ENCODE assay signal across 2 cellular contexts in genomic region chr10:29408847-29409240, GRCh38.
TF ChIP-seq lines count a peak whose summit lies in the region.

No MANE protein-coding gene starts in this region.

TF ChIP-seq in SK-N-SH, 30 proteins besides CTCF, POLR2A, EP300 and RAD21 (continued from another document):
- TF ChIP-seq YY1 (IDR thresholded peaks at IDR 0.05; ENCODE audit: low read depth) (no peak), USF1 (IDR thresholded peaks at IDR 0.05; ENCODE audit: borderline replicate concordance, low read depth) (no peak), ZBTB33 (IDR thresholded peaks at IDR 0.05; ENCODE audit: borderline replicate concordance, low read depth) (no peak), IRF3 (IDR thresholded peaks at IDR 0.05; ENCODE audit: low read depth, low read length) (no peak), EZH2phosphoT487 (IDR thresholded peaks at IDR 0.05; ENCODE audit: borderline replicate concordance, low read depth) (no peak), TAF1 (IDR thresholded peaks at IDR 0.05; ENCODE audit: borderline replicate concordance, low read depth, low read length) (no peak), TEAD4 (IDR thresholded peaks at IDR 0.05; ENCODE audit: borderline replicate concordance, insufficient read depth) (no peak), MAX (IDR thresholded peaks at IDR 0.05; ENCODE audit: low read depth) (no peak), REST (IDR thresholded peaks at IDR 0.05; ENCODE audit: low read depth, low read length) (no peak), NRF1 (IDR thresholded peaks at IDR 0.05; ENCODE audit: low read depth, low read length) (no peak), FOSL2 (IDR thresholded peaks at IDR 0.05; ENCODE audit: borderline replicate concordance, low read depth) (no peak), NFIC (IDR thresholded peaks at IDR 0.05; ENCODE audit: borderline replicate concordance) (no peak), RCOR1 (IDR thresholded peaks at IDR 0.05; ENCODE audit: low read length) (no peak)

TF ChIP-seq in SK-N-SH treated with all-trans-retinoic acid at 6 μM for 48 hours, 23 proteins besides CTCF, POLR2A, EP300 and RAD21 (continued from another document):
- no peak for TF ChIP-seq TSHZ2 (CRISPR knock-in tag; IDR thresholded peaks at IDR 0.05)
- TF ChIP-seq ZNF565 (CRISPR knock-in tag; conservative IDR thresholded peaks at IDR 0.05; ENCODE audit: low read depth) = no peak
- no peak for TF ChIP-seq OSR1 (CRISPR knock-in tag; IDR thresholded peaks at IDR 0.05)
- TF ChIP-seq PATZ1 (CRISPR knock-in tag; IDR thresholded peaks at IDR 0.05; ENCODE audit: borderline replicate concordance) = no peak
- TF ChIP-seq ISL1 (CRISPR knock-in tag; IDR thresholded peaks at IDR 0.05) = no peak
- TF ChIP-seq TCF4 (CRISPR knock-in tag; IDR thresholded peaks at IDR 0.05; ENCODE audit: borderline replicate concordance) = no peak
- no peak for TF ChIP-seq SNAI2 (CRISPR knock-in tag; IDR thresholded peaks at IDR 0.05)
- TF ChIP-seq ZFP30 (CRISPR knock-in tag; IDR thresholded peaks at IDR 0.05) = no peak
- TF ChIP-seq CSDC2 (CRISPR knock-in tag; IDR thresholded peaks at IDR 0.05) = no peak
